ENCODE assay signal across 8 cellular contexts in genomic region chr17:74873874-74874614, GRCh38. TPM values are rescaled to one million over a fixed set of nuclear protein-coding genes. Genes with fewer than 3 reads are reported as not detected.
DNase-seq lines count a peak whose midpoint lies in the region; ATAC-seq and TF ChIP-seq lines count a peak whose summit lies in the region.

No MANE protein-coding gene starts in this region.

- CTCF ChIA-PET in CD4-positive, alpha-beta T cell (lab: Charles Lee): interaction anchor here (0.8 to 1.6 kb wide), 3 partner anchors 12 to 31 kb away, joined by 3 to 9 read pairs (median 9); partner anchors contain the start of gene GRIN2C

- intact Hi-C loops in CD4-positive, alpha-beta T cell (cut with DNase I, micrococcal nuclease): loop anchor here (2.0 to 5.0 kb wide), 3 partner anchors 21 to 388 kb away; partner anchors contain the start of genes GGA3 (in 1 of the 2), MRPS7 (in 1 of the 2) and NAT9 (in 1 of the 2)
- intact Hi-C loops in lower leg skin (cut with DNase I; ENCODE audit: low total_unique reads): no loop called here

- H3K9me3 ChIP-seq in CD4-positive, alpha-beta T cell (ENCODE audit: control insufficient read depth, low read length): no peaks in the 10 kb centered on the region
- H3K9me3 ChIP-seq in adipocyte (ENCODE audit: control insufficient read depth, low read length) (no peaks in the 10 kb centered on the region), liver (ENCODE audit: control insufficient read depth in 4 of 4, low read length in 3 of 4) (no peaks in the 10 kb centered on the region)

- no peaks in the 10 kb centered on the region for H3K27me3 Mint-ChIP-seq in CD4-positive, alpha-beta T cell

- no peak for TF ChIP-seq RAD21 in liver (IDR thresholded peaks at IDR 0.05)

- no peaks in the 10 kb centered on the region for H3K27me3 ChIP-seq in CD4-positive, alpha-beta T cell (ENCODE audit: control insufficient read depth, insufficient read depth, low read length)
- H3K27me3 ChIP-seq in adipocyte (replicated peaks; ENCODE audit: control insufficient read depth, insufficient read depth, low read length): peaks cover 6% of the 10 kb centered on the region
- no peaks in the 10 kb centered on the region for H3K27me3 ChIP-seq in liver (ENCODE audit: control insufficient read depth in 4 of 4, insufficient read depth in 4 of 4, low read length in 3 of 4)

- TF ChIP-seq POLR2A in lower leg skin (IDR thresholded peaks at IDR 0.05): no peak

- peak overlapping the region; percentile 82 for H3K4me3 ChIP-seq in Jurkat, Clone E6-1 (ENCODE audit: low read length)
- H3K4me3 ChIP-seq in adipocyte (ENCODE audit: low read length) (peak overlapping the region; percentile 91), liver (ENCODE audit: low read depth in 1 of 3, low read length in 3 of 3) (peak overlapping the region; percentile 69 to 86 (median 84)), urinary bladder (ENCODE audit: low read depth, low read length) (peak overlapping the region; percentile 41), lower leg skin (ENCODE audit: low read depth, poor library complexity, severe bottlenecking) (no peak overlapping the region)

- no peaks in the 10 kb centered on the region for H3K36me3 ChIP-seq in adipocyte (ENCODE audit: control insufficient read depth, insufficient read depth, low read length, severe bottlenecking)
- no peaks in the 10 kb centered on the region for H3K36me3 ChIP-seq in liver (ENCODE audit: control insufficient read depth in 4 of 4, insufficient read depth in 3 of 4, low read depth in 1 of 4, low read length in 3 of 4)
- no peaks in the 10 kb centered on the region for H3K36me3 ChIP-seq in urinary bladder (ENCODE audit: insufficient read depth)

- no peak for DNase-seq in CD4-positive, alpha-beta T cell
- no peak for DNase-seq in Jurkat, Clone E6-1 (ENCODE audit: low read depth, low spot score)
- no peak for DNase-seq in adipocyte (ENCODE audit: low read depth)
- no peak for DNase-seq in lower leg skin (ENCODE audit: low spot score in 2 of 2)

- peak overlapping the region; percentile 92 for H3K27ac ChIP-seq in CD4-positive, alpha-beta T cell (ENCODE audit: low read depth, low read length)
- H3K27ac ChIP-seq in liver (ENCODE audit: low read depth in 1 of 2, low read length in 2 of 2) (peak overlapping the region; percentile 79 to 83), urinary bladder (ENCODE audit: low read depth) (no peak overlapping the region)

- peaks cover 24% of the 10 kb centered on the region for H3K4me1 Mint-ChIP-seq in CD4-positive, alpha-beta T cell (ENCODE audit: low read depth)

- no peak for ATAC-seq in CD4-positive, alpha-beta T cell (ENCODE audit: poor library complexity)
- no peak for ATAC-seq in GM21717 (IDR thresholded peaks at IDR 0.05; ENCODE audit: unreplicated experiment)
- no peak for ATAC-seq in GM18498 (IDR thresholded peaks at IDR 0.05; ENCODE audit: unreplicated experiment)

- TF ChIP-seq CTCF in CD4-positive, alpha-beta T cell (IDR thresholded peaks at IDR 0.05): no peak
- no peak for TF ChIP-seq CTCF in liver (IDR thresholded peaks at IDR 0.05; ENCODE audit: low read depth, low read length, missing input control)
- TF ChIP-seq CTCF in lower leg skin (IDR thresholded peaks at IDR 0.05): no peak

- peak overlapping the region; percentile 94 for H3K9ac ChIP-seq in adipocyte (ENCODE audit: low read length)
- H3K9ac ChIP-seq in liver (ENCODE audit: low read depth in 1 of 2, low read length in 2 of 2): peak overlapping the region; percentile 73 to 85

- no peaks in the 10 kb centered on the region for H3K9me3 Mint-ChIP-seq in CD4-positive, alpha-beta T cell

- H3K27ac Mint-ChIP-seq in CD4-positive, alpha-beta T cell: peak overlapping the region; percentile 92

- POLR2A ChIA-PET in CD4-positive, alpha-beta T cell (lab: Charles Lee): interaction anchor here (0.7 to 1.9 kb wide), 17 partner anchors 12 to 981 kb away, joined by 3 to 17 read pairs (median 5); partner anchors contain the start of genes GGA3, HID1, MIF4GD and MRPL58

- peak overlapping the region; percentile 90 for H3K4me3 Mint-ChIP-seq in CD4-positive, alpha-beta T cell

- H3K4me1 ChIP-seq in adipocyte (ENCODE audit: control insufficient read depth, insufficient read depth, low read length) (peaks cover 24% of the 10 kb centered on the region), liver (ENCODE audit: control insufficient read depth in 4 of 4, insufficient read depth in 4 of 4, low read length in 3 of 4) (peaks cover 9 to 20% (median 14%) of the 10 kb centered on the region in 4 donors), urinary bladder (ENCODE audit: insufficient read depth) (no peaks in the 10 kb centered on the region)

- WGBS in liver: 64% methylated on average over 6 of the region's 6 CpGs
- WGBS in urinary bladder: 63% methylated on average over 6 of the region's 6 CpGs
- WGBS in lower leg skin, 2 donors: 60 to 62% methylated on average over 6 of the region's 6 CpGs

- peaks cover 5% of the 10 kb centered on the region for H3K36me3 Mint-ChIP-seq in CD4-positive, alpha-beta T cell (ENCODE audit: low read depth)

TF ChIP-seq in liver, 16 proteins besides CTCF, POLR2A, EP300 and RAD21:
- TF ChIP-seq REST (IDR thresholded peaks at IDR 0.05) (no peak), FOXA2 (IDR thresholded peaks at IDR 0.05) (no peak), ZBTB33 (IDR thresholded peaks at IDR 0.05) (no peak), HNF4A (conservative IDR thresholded peaks at IDR 0.05) (no peak)

RNA-seq across cellular contexts. Expression of gene FDXR, which starts 1.2 kb away (rescaled TPM):
- 1 to 10 TPM; 2.1 to 2.7 TPM for total RNA-seq in CD4-positive, alpha-beta T cell
- 15.1 TPM for polyA plus RNA-seq in Jurkat, Clone E6-1 (2012; ENCODE audit: insufficient read depth, insufficient read length)
- total RNA-seq in liver: 1 to 10 TPM; 3.9 to 5.3 TPM
- 10 to 100 TPM in 1 of 2 donors, 1 to 10 TPM in 1; 3.9 to 10.1 TPM for polyA plus RNA-seq in liver
- total RNA-seq in urinary bladder: 3.7 TPM
- 12.3 TPM for polyA plus RNA-seq in urinary bladder
- total RNA-seq in lower leg skin: 10 to 100 TPM; 21.9 to 28.0 (median 24.6) TPM

RNA-seq across cellular contexts. Expression of gene GRIN2C, which starts 14.4 kb away (rescaled TPM):
- total RNA-seq in CD4-positive, alpha-beta T cell: not detected
- 0.60 TPM for polyA plus RNA-seq in Jurkat, Clone E6-1 (2012; ENCODE audit: insufficient read depth, insufficient read length)
- total RNA-seq in liver (under 1 TPM in 1 of 2 donors, not detected in 1; 0.09 TPM), urinary bladder (1.9 TPM), lower leg skin (under 1 TPM in 2 of 4 donors, not detected in 2; 0.49 to 0.55 TPM)
- polyA plus RNA-seq in liver (under 1 TPM; 0.03 to 0.10 TPM), urinary bladder (0.47 TPM)

RNA-seq across cellular contexts. Expression of gene FADS6, which starts 19.4 kb away (rescaled TPM):
- not detected for total RNA-seq in CD4-positive, alpha-beta T cell
- not detected for polyA plus RNA-seq in Jurkat, Clone E6-1 (2012; ENCODE audit: insufficient read depth, insufficient read length)
- 1 to 10 TPM in 1 of 2 donors, not detected in 1; 7.1 TPM for total RNA-seq in liver
- 1 to 10 TPM; 2.1 to 4.2 TPM for polyA plus RNA-seq in liver
- 0.48 TPM for total RNA-seq in urinary bladder
- polyA plus RNA-seq in urinary bladder: 0.96 TPM
- total RNA-seq in lower leg skin: 10 to 100 TPM in 1 of 4 donors, 1 to 10 TPM in 3; 4.9 to 19.9 (median 6.8) TPM

RNA-seq across cellular contexts. Expression of gene USH1G, which starts 49.0 kb away (rescaled TPM):
- not detected for total RNA-seq in CD4-positive, alpha-beta T cell
- not detected for polyA plus RNA-seq in Jurkat, Clone E6-1 (2012; ENCODE audit: insufficient read depth, insufficient read length)
- under 1 TPM in 1 of 2 donors, not detected in 1; under 0.01 TPM for total RNA-seq in liver
- polyA plus RNA-seq in liver: not detected
- 0.53 TPM for total RNA-seq in urinary bladder
- 0.16 TPM for polyA plus RNA-seq in urinary bladder
- 1 to 10 TPM in 3 of 4 donors, under 1 TPM in 1; 0.67 to 2.6 (median 2.1) TPM for total RNA-seq in lower leg skin

RNA-seq across cellular contexts. Expression of gene OTOP2, which starts 50.0 kb away (rescaled TPM):
- not detected for total RNA-seq in CD4-positive, alpha-beta T cell
- not detected for polyA plus RNA-seq in Jurkat, Clone E6-1 (2012; ENCODE audit: insufficient read depth, insufficient read length)
- total RNA-seq in liver (not detected), urinary bladder (not detected), lower leg skin (not detected)
- polyA plus RNA-seq in liver (not detected), urinary bladder (not detected)
